Comparison of ENCODE assay signal across 19 cellular contexts in genomic region chr12:98151984-98152383, GRCh38.
DNase-seq lines count a peak whose midpoint lies in the region; ATAC-seq and TF ChIP-seq lines count a peak whose summit lies in the region.
"Had no signal": no experiment of that assay in that cellular context is flagged by ENCODE, and none has a peak within 500 bp of the region (broad histone marks: within the 10 kb centered on the region; RNA-seq: fewer than 3 reads in every experiment).

No MANE protein-coding gene starts in this region.

- ATAC-seq in HG03439 (IDR thresholded peaks at IDR 0.05; ENCODE audit: unreplicated experiment): no peak
- ATAC-seq: CD8-positive, alpha-beta T cell had no signal

- H3K4me1 ChIP-seq in A673 (ENCODE audit: insufficient read depth, low read length, poor library complexity, severe bottlenecking) (peaks cover 36% of the 10 kb centered on the region), Caco-2 (peaks cover 39% of the 10 kb centered on the region), neuronal stem cell (ENCODE audit: control insufficient read depth in 2 of 2, insufficient read depth in 1 of 2, low read depth in 1 of 2, low read length in 2 of 2) (peaks cover 0 to 3% of the 10 kb centered on the region in 2 donors)

- BruUV-seq in A673 (replicated peaks; lab: Mats Ljungman, UMichigan) (no TSS peak), Caco-2 (replicated peaks; lab: Mats Ljungman, UMichigan) (no TSS peak)

- H3K4me3 ChIP-seq in A673 (ENCODE audit: low read depth, low read length, poor library complexity, severe bottlenecking) (no peak overlapping the region), Caco-2 (ENCODE audit: low read depth, low read length) (no peak overlapping the region), SK-N-MC (no peak overlapping the region), neuronal stem cell (ENCODE audit: low read length in 2 of 2) (no peak overlapping the region)
- H3K4me3 ChIP-seq: BLaER1 treated with 17β-estradiol and CSF1 and Interleukin-3, amounts not matched to agents 10 nM and 100 nM had no signal

- no peak overlapping the region for H3K4ac ChIP-seq in neuronal stem cell (ENCODE audit: low read length)

- intact Hi-C loops in A673 (cut with micrococcal nuclease; ENCODE audit: unreplicated experiment): loop anchor here (5.0 to 10.0 kb wide), 2 partner anchors 220 to 1157 kb away; no protein-coding TSS in a partner anchor
- intact Hi-C loops in Caco-2 (cut with micrococcal nuclease; ENCODE audit: unreplicated experiment): loop anchor here (5.0 to 10.0 kb wide), 3 partner anchors 187 to 1007 kb away; no protein-coding TSS in a partner anchor

- no peak overlapping the region for H3K18ac ChIP-seq in neuronal stem cell (ENCODE audit: low read length)

- peaks cover 30% of the 10 kb centered on the region for H3K9me3 Mint-ChIP-seq in Caco-2 (ENCODE audit: unreplicated experiment)
- H3K9me3 Mint-ChIP-seq in activated T-cell treated with anti-CD3 and anti-CD28 coated beads, Interleukin-2, amount 50 U/mL, for 24 hours: no peaks in the 10 kb centered on the region
- H3K9me3 Mint-ChIP-seq: CD4-positive, alpha-beta T cell; CD8-positive, alpha-beta T cell had no signal

- peak; percentile 85 for DNase-seq in A673 (ENCODE audit: low spot score)
- DNase-seq in Caco-2: no peak
- no peak for DNase-seq in SK-N-MC (ENCODE audit: low read depth, low spot score)
- DNase-seq in neuronal stem cell (ENCODE audit: low spot score): no peak
- no peak for DNase-seq in activated T-cell treated with anti-CD3 and anti-CD28 coated beads, Interleukin-2, amount 50 U/mL, for 24 hours
- no peak for DNase-seq in kidney tubule cell (ENCODE audit: low spot score)
- DNase-seq: 8988T; AML-193; CD4-positive, alpha-beta T cell; CD8-positive, alpha-beta T cell; DMS 273 treated with DMSO at 0.1 percent for 48 hours; DMS153; DMS53; DMS79; GF-D8 had no signal

- H3K27ac Mint-ChIP-seq in Caco-2 (ENCODE audit: unreplicated experiment): peak overlapping the region; percentile 67
- no peak overlapping the region for H3K27ac Mint-ChIP-seq in activated T-cell treated with anti-CD3 and anti-CD28 coated beads, Interleukin-2, amount 50 U/mL, for 24 hours
- H3K27ac Mint-ChIP-seq: B cell; CD4-positive, alpha-beta T cell; CD8-positive, alpha-beta T cell had no signal

- H4K8ac ChIP-seq in neuronal stem cell (ENCODE audit: low read depth, low read length): no peak overlapping the region

- H3K27ac ChIP-seq in A673 (ENCODE audit: low read depth, low read length, poor library complexity, severe bottlenecking) (peak overlapping the region; percentile 72), SK-N-MC (peak overlapping the region; percentile 87), neuronal stem cell (replicated peaks; ENCODE audit: low read length) (peak overlapping the region; percentile 36)
- H3K27ac ChIP-seq: BLaER1 treated with 17β-estradiol and CSF1 and Interleukin-3, amounts not matched to agents 10 nM and 100 nM; C4-2B had no signal

- H3K27me3 ChIP-seq in A673 (replicated peaks; ENCODE audit: insufficient read depth, low read depth, low read length, poor library complexity) (no peaks in the 10 kb centered on the region), Caco-2 (replicated peaks; ENCODE audit: control insufficient read depth, insufficient read depth, low read length) (no peaks in the 10 kb centered on the region), neuronal stem cell (ENCODE audit: control insufficient read depth in 3 of 3, insufficient read depth in 3 of 3, low read depth in 1 of 3, low read length in 3 of 3) (no peaks in the 10 kb centered on the region)
- H3K27me3 ChIP-seq: BLaER1 treated with 17β-estradiol and CSF1 and Interleukin-3, amounts not matched to agents 10 nM and 100 nM had no signal

- CTCF ChIA-PET in A673 (lab: Charles Lee) (no interaction called here), Caco-2 (lab: Charles Lee) (no interaction called here)

- H3K27me3 Mint-ChIP-seq in Caco-2 (ENCODE audit: insufficient read depth, unreplicated experiment): no peaks in the 10 kb centered on the region
- H3K27me3 Mint-ChIP-seq in activated T-cell treated with anti-CD3 and anti-CD28 coated beads, Interleukin-2, amount 50 U/mL, for 24 hours: no peaks in the 10 kb centered on the region
- H3K27me3 Mint-ChIP-seq: B cell; CD4-positive, alpha-beta T cell had no signal

- H3K36me3 ChIP-seq in A673 (ENCODE audit: insufficient read depth, low read length, poor library complexity, severe bottlenecking) (no peaks in the 10 kb centered on the region), Caco-2 (ENCODE audit: control insufficient read depth, insufficient read depth, low read length) (no peaks in the 10 kb centered on the region), SK-N-MC (ENCODE audit: insufficient read depth, low read length) (no peaks in the 10 kb centered on the region), neuronal stem cell (replicated peaks in 1 of 2; ENCODE audit: control insufficient read depth in 2 of 2, insufficient read depth in 2 of 2, low read length in 2 of 2) (no peaks in the 10 kb centered on the region)
- H3K36me3 ChIP-seq: BLaER1 treated with 17β-estradiol and CSF1 and Interleukin-3, amounts not matched to agents 10 nM and 100 nM had no signal

- WGBS in neuronal stem cell (ENCODE audit: extremely low coverage in 2 of 2, insufficient read length in 2 of 2, insufficient replicate concordance in 1 of 2), 2 donors: no CpG with 5 or more reads among the region's 1 CpG

- H3K9ac ChIP-seq in SK-N-MC (ENCODE audit: insufficient read length): no peak overlapping the region
- no peak overlapping the region for H3K9ac ChIP-seq in neuronal stem cell (ENCODE audit: low read depth, low read length, poor library complexity)
- H3K9ac ChIP-seq: BLaER1 treated with 17β-estradiol and CSF1 and Interleukin-3, amounts not matched to agents 10 nM and 100 nM had no signal

- H3K23ac ChIP-seq in neuronal stem cell (ENCODE audit: low read depth, low read length, poor library complexity): no peak overlapping the region

- peak overlapping the region; percentile 3 for H2AFZ ChIP-seq in neuronal stem cell (ENCODE audit: low read length)

- no peak overlapping the region for H3K4me3 Mint-ChIP-seq in Caco-2 (ENCODE audit: unreplicated experiment)
- no peak overlapping the region for H3K4me3 Mint-ChIP-seq in activated T-cell treated with anti-CD3 and anti-CD28 coated beads, Interleukin-2, amount 50 U/mL, for 24 hours
- H3K4me3 Mint-ChIP-seq: B cell; CD4-positive, alpha-beta T cell; CD8-positive, alpha-beta T cell had no signal

- H2BK15ac ChIP-seq in neuronal stem cell (ENCODE audit: low read length): no peak overlapping the region

- H3K9me3 ChIP-seq in A673 (ENCODE audit: low read depth, low read length, poor library complexity, severe bottlenecking) (no peaks in the 10 kb centered on the region), Caco-2 (no peaks in the 10 kb centered on the region), SK-N-MC (ENCODE audit: low read depth, low read length) (no peaks in the 10 kb centered on the region), neuronal stem cell (replicated peaks in 1 of 2; ENCODE audit: control insufficient read depth in 2 of 2, insufficient read depth in 1 of 2, low read depth in 1 of 2, low read length in 2 of 2) (no peaks in the 10 kb centered on the region)
- H3K9me3 ChIP-seq: BLaER1 treated with 17β-estradiol and CSF1 and Interleukin-3, amounts not matched to agents 10 nM and 100 nM had no signal

- no peak overlapping the region for H3K4me2 ChIP-seq in neuronal stem cell (ENCODE audit: insufficient read depth, low read length, poor library complexity, severe bottlenecking)
- H3K4me2 ChIP-seq: BLaER1 treated with 17β-estradiol and CSF1 and Interleukin-3, amounts not matched to agents 10 nM and 100 nM had no signal

- H2BK12ac ChIP-seq in neuronal stem cell (ENCODE audit: low read length): no peak overlapping the region

- no peak for TF ChIP-seq CTCF in A673 (conservative IDR thresholded peaks at IDR 0.05; ENCODE audit: low read depth, low read length)
- no peak for TF ChIP-seq CTCF in Caco-2 (IDR thresholded peaks at IDR 0.05; ENCODE audit: insufficient read depth in 1 of 2, low read depth in 1 of 2, low read length in 1 of 2, severe bottlenecking in 1 of 2, unreplicated experiment in 1 of 2)

- no peak overlapping the region for H4K91ac ChIP-seq in neuronal stem cell (ENCODE audit: low read depth, low read length, poor library complexity)

- H3K14ac ChIP-seq in neuronal stem cell (ENCODE audit: low read length): no peak overlapping the region

- POLR2A ChIA-PET in A673 (lab: Charles Lee; ENCODE audit: low non-redundant PET): no interaction called here
- POLR2A ChIA-PET in Caco-2 (lab: Charles Lee): no interaction called here

- no peak overlapping the region for H2AK5ac ChIP-seq in neuronal stem cell (ENCODE audit: low read depth, low read length)

- H3K36me3 Mint-ChIP-seq in Caco-2 (ENCODE audit: insufficient read depth, unreplicated experiment): no peaks in the 10 kb centered on the region
- no peaks in the 10 kb centered on the region for H3K36me3 Mint-ChIP-seq in activated T-cell treated with anti-CD3 and anti-CD28 coated beads, Interleukin-2, amount 50 U/mL, for 24 hours (ENCODE audit: low read depth)
- H3K36me3 Mint-ChIP-seq: CD8-positive, alpha-beta T cell had no signal

- peaks cover 44% of the 10 kb centered on the region for H3K4me1 Mint-ChIP-seq in Caco-2 (ENCODE audit: low read depth, unreplicated experiment)
- H3K4me1 Mint-ChIP-seq in activated T-cell treated with anti-CD3 and anti-CD28 coated beads, Interleukin-2, amount 50 U/mL, for 24 hours (ENCODE audit: low read depth): no peaks in the 10 kb centered on the region
- H3K4me1 Mint-ChIP-seq: B cell had no signal

- H3K79me1 ChIP-seq in neuronal stem cell (ENCODE audit: low read depth, low read length): no peaks in the 10 kb centered on the region

- no peak overlapping the region for H2BK120ac ChIP-seq in neuronal stem cell (ENCODE audit: low read depth, low read length)

- no peak overlapping the region for H2BK5ac ChIP-seq in neuronal stem cell (ENCODE audit: low read length)

Comparison
In these comparisons a context has a peak if more than half of its experiments do, and no peak if none do; other contexts are left out.
1. H3K27ac ChIP-seq: peak in every context shown above with its lines; median percentile 87 in SK-N-MC; 72 in A673; 36 in neuronal stem cell.